ENCODE assay signal across 22 cellular contexts in genomic region chr3:195768831-195769303, GRCh38. TPM values are rescaled to one million over a fixed set of nuclear protein-coding genes. Genes with fewer than 3 reads are reported as not detected.
DNase-seq lines count a peak whose midpoint lies in the region; ATAC-seq and TF ChIP-seq lines count a peak whose summit lies in the region.
"Had no signal": no experiment of that assay in that cellular context is flagged by ENCODE, and none has a peak within 500 bp of the region (broad histone marks: within the 10 kb centered on the region; RNA-seq: fewer than 3 reads in every experiment).

No MANE protein-coding gene starts in this region.

- in situ Hi-C loops in GM23248 (cut with MboI): no loop called here

- CTCF ChIA-PET in HEK293T (lab: Yijun Ruan, JAX): no interaction called here

- WGBS in GM23248 (ENCODE audit: low coverage in 1 of 2, low lambda C conversion rate in 2 of 2, missing lambda C conversion rate in 2 of 2), 2 experiments: 49 to 53% methylated on average over 17 of the region's 17 CpGs

- POLR2A ChIA-PET in HEK293T (lab: Yijun Ruan, JAX): no interaction called here

- H3K4me3 ChIP-seq in GM23248 (no peak overlapping the region), RWPE2 (ENCODE audit: severe bottlenecking) (no peak overlapping the region), mucosa of descending colon (no peak overlapping the region)
- H3K4me3 ChIP-seq: SJSA1, uterus had no signal

- H2AFZ ChIP-seq in GM23248: no peak overlapping the region

- DNase-seq in A172 (ENCODE audit: low spot score) (peak; percentile 72), GM23248 (peak; percentile 54), RWPE2 (ENCODE audit: low spot score) (peak; percentile 45), mucosa of descending colon (no peak), activated gamma-delta T cell treated with Interleukin-2 at 50 U/mL for 16 hours (no peak), HEK293T (ENCODE audit: extremely low spot score) (no peak), NCI-H2227 (lab: John Stamatoyannopoulos, UW; ENCODE audit: unreplicated experiment) (no peak)
- DNase-seq: activated B cell treated with CpG ODN at 0.5 μM for 24 hours; CD8-positive, alpha-beta memory T cell; dermis blood vessel endothelial cell; DND-41; left colon; NCI-H1048; NCI-H774; nephron progenitor cell; stimulated activated CD4-positive, alpha-beta T cell treated with anti-CD3 and anti-CD28 coated beads, Interleukin-4, amount 100 ng/mL, for 24 hours had no signal

- H3K4me1 ChIP-seq in GM23248 (ENCODE audit: insufficient read depth): no peaks in the 10 kb centered on the region
- no peaks in the 10 kb centered on the region for H3K4me1 ChIP-seq in RWPE2 (ENCODE audit: insufficient read depth, poor library complexity, severe bottlenecking)
- no peaks in the 10 kb centered on the region for H3K4me1 ChIP-seq in mucosa of descending colon (ENCODE audit: low read depth)
- H3K4me1 ChIP-seq: SJSA1, uterus had no signal

- H3K27me3 ChIP-seq in GM23248 (replicated peaks; ENCODE audit: insufficient read depth): no peaks in the 10 kb centered on the region
- no peaks in the 10 kb centered on the region for H3K27me3 ChIP-seq in RWPE2 (ENCODE audit: insufficient read depth, poor library complexity, severe bottlenecking)
- H3K27me3 ChIP-seq: SJSA1, uterus had no signal

- intact Hi-C loops in mucosa of descending colon (cut with DNase I, micrococcal nuclease): no loop called here

- H4K20me1 ChIP-seq in GM23248 (ENCODE audit: insufficient read depth): no peaks in the 10 kb centered on the region

- H3K36me3 ChIP-seq in GM23248 (ENCODE audit: low read depth) (no peaks in the 10 kb centered on the region), RWPE2 (ENCODE audit: low read depth) (no peaks in the 10 kb centered on the region), mucosa of descending colon (ENCODE audit: low read depth) (no peaks in the 10 kb centered on the region)
- H3K36me3 ChIP-seq: SJSA1, uterus had no signal

- H3K9me3 ChIP-seq in GM23248 (ENCODE audit: low read depth): no peaks in the 10 kb centered on the region
- no peaks in the 10 kb centered on the region for H3K9me3 ChIP-seq in RWPE2 (ENCODE audit: severe bottlenecking)
- H3K9me3 ChIP-seq in mucosa of descending colon: no peaks in the 10 kb centered on the region
- H3K9me3 ChIP-seq: SJSA1, uterus had no signal

- H3K27ac ChIP-seq in GM23248: no peak overlapping the region
- no peak overlapping the region for H3K27ac ChIP-seq in RWPE2 (ENCODE audit: poor library complexity, severe bottlenecking)
- H3K27ac ChIP-seq: KMS-11, SJSA1, uterus had no signal

- H3F3A ChIP-seq in GM23248 (ENCODE audit: insufficient read depth): no peaks in the 10 kb centered on the region

- H3K9me2 ChIP-seq in GM23248 (ENCODE audit: insufficient read depth): no peaks in the 10 kb centered on the region

- no peak overlapping the region for H3K4me2 ChIP-seq in GM23248 (ENCODE audit: unreplicated experiment)
- H3K4me2 ChIP-seq: KMS-11 had no signal

- TF ChIP-seq CTCF in RWPE2 (IDR thresholded peaks at IDR 0.05; ENCODE audit: poor library complexity, severe bottlenecking) (no peak), mucosa of descending colon (IDR thresholded peaks at IDR 0.05) (no peak)

- no peaks in the 10 kb centered on the region for H3K79me2 ChIP-seq in GM23248 (ENCODE audit: insufficient read depth)

- no peak overlapping the region for H3K9ac ChIP-seq in GM23248
- H3K9ac ChIP-seq: KMS-11 had no signal

- 0 out of 3 replicates have a peak, but pooled peaks have one; percentile 27 for ATAC-seq in RWPE2 (ENCODE audit: low read depth)
- peak; percentile 3 for ATAC-seq in mucosa of descending colon
- ATAC-seq in GM18519 (IDR thresholded peaks at IDR 0.05; ENCODE audit: low FRiP score, unreplicated experiment): no peak
- ATAC-seq: left colon had no signal

TF ChIP-seq in HEK293T, 16 proteins besides CTCF, POLR2A, EP300 and RAD21:
- no peak for TF ChIP-seq ZNF384 (IDR thresholded peaks at IDR 0.05)
- no peak for TF ChIP-seq L3MBTL2 (conservative IDR thresholded peaks at IDR 0.05)
- no peak for TF ChIP-seq SUZ12 (IDR thresholded peaks at IDR 0.05)
- TF ChIP-seq FOXM1 (IDR thresholded peaks at IDR 0.05; ENCODE audit: borderline replicate concordance): no peak
- no peak for TF ChIP-seq ELF4 (IDR thresholded peaks at IDR 0.05)
- TF ChIP-seq FOXA1 (IDR thresholded peaks at IDR 0.05): no peak
- no peak for TF ChIP-seq FOXK2 (IDR thresholded peaks at IDR 0.05)
- TF ChIP-seq LEF1 (IDR thresholded peaks at IDR 0.05; ENCODE audit: borderline replicate concordance): no peak
- no peak for TF ChIP-seq SP1 (IDR thresholded peaks at IDR 0.05)
- TF ChIP-seq TARDBP (IDR thresholded peaks at IDR 0.05): no peak
- no peak for TF ChIP-seq ARNT (IDR thresholded peaks at IDR 0.05)
- TF ChIP-seq HDGF (IDR thresholded peaks at IDR 0.05; ENCODE audit: borderline replicate concordance): no peak
- no peak for TF ChIP-seq NFRKB (IDR thresholded peaks at IDR 0.05)

RNA-seq across cellular contexts. Expression of gene MUC4, which starts 42.9 kb away (rescaled TPM):
- total RNA-seq in A172 (2014; rRNA removed; shearing (Covaris generic)): not detected in 2 replicates
- total RNA-seq in GM23248 (2014; rRNA removed; shearing (Covaris generic)): not detected in 2 replicates
- not detected in 2 replicates for polyA plus RNA-seq in GM23248 (2016; fragmentation: Nextera tagmentation; extraction: Ambion mirVana)
- 100 to 1,000 TPM; 170 to 415 (median 318) TPM for total RNA-seq in mucosa of descending colon
- total RNA-seq: pulmonary artery endothelial cell, SJSA1, subcutaneous adipose tissue had no signal
- polyA plus RNA-seq: CD8-positive, alpha-beta memory T cell had no signal

RNA-seq across cellular contexts. Expression of gene MUC20, which starts 48.1 kb away (rescaled TPM):
- total RNA-seq in A172 (2014; rRNA removed; shearing (Covaris generic)): 0.05 TPM in 1 of 2 replicates, not detected in the other
- not detected in 2 replicates for total RNA-seq in GM23248 (2014; rRNA removed; shearing (Covaris generic))
- polyA plus RNA-seq in GM23248 (2016; fragmentation: Nextera tagmentation; extraction: Ambion mirVana): not detected in 2 replicates
- 100 to 1,000 TPM in 2 of 3 donors, 10 to 100 TPM in 1; 29.5 to 147 (median 112) TPM for total RNA-seq in mucosa of descending colon
- total RNA-seq: SJSA1 had no signal
- polyA plus RNA-seq: CD8-positive, alpha-beta memory T cell had no signal

Comparison
In these comparisons a context has a peak if more than half of its experiments do, and no peak if none do; other contexts are left out.
1. DNase-seq: peak in A172 (single experiment), GM23248 (single experiment) and RWPE2 (single experiment); none in mucosa of descending colon (0 of 3), activated gamma-delta T cell treated with Interleukin-2 at 50 U/mL for 16 hours (single experiment), HEK293T (single experiment) and NCI-H2227 (single experiment).
2. RNA of gene MUC4, which starts 42.9 kb away (total RNA-seq): 170 to 415 TPM in mucosa of descending colon; not detected in A172 and not detected in GM23248; every median in the first group is over 100 times any median in the second.
3. RNA of gene MUC20, which starts 48.1 kb away (total RNA-seq): 29.5 to 147 TPM in mucosa of descending colon; 0.05 TPM in A172 and not detected in GM23248; every median in the first group is over 10 times any median in the second.